11 cellular contexts compared by ENCODE assay signal in the genomic region with DNA sequence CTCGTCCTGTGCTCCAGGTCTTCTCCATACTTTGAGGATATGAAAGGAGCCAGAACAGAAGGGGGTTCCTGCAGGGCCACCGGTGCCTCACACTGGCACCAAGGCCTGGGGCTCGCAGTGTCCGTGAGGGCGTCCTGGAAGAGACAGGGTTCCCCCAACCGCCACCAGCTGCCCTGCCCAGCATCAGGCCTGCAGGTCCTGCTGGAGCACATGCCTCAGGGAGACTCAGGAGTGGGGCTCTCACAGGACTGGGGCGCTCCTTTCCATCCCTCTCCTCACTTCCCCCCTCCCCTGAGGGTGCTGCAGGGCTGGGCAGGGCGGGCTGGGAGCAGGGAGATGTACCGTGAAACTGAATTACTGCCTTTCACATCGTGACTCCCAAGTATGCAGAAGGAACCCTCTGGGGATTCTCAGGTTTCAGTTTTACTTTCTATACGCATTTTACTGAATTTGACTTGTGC. TPM values are rescaled to one million over a fixed set of nuclear protein-coding genes. Genes with fewer than 3 reads are reported as not detected.
DNase-seq lines count a peak whose midpoint lies in the region; ATAC-seq and TF ChIP-seq lines count a peak whose summit lies in the region.
"Had no signal": no experiment of that assay in that cellular context is flagged by ENCODE, and none has a peak within 500 bp of the region (broad histone marks: within the 10 kb centered on the region; RNA-seq: fewer than 3 reads in every experiment).

No MANE protein-coding gene starts in this region.

- intact Hi-C loops in lower leg skin (cut with DNase I; ENCODE audit: low total_unique reads) (no loop called here), left ventricle myocardium inferior (cut with micrococcal nuclease) (no loop called here)

- peak; percentile 63 for ATAC-seq in GM21447 (IDR thresholded peaks at IDR 0.05; ENCODE audit: unreplicated experiment)
- ATAC-seq in HG03521 (IDR thresholded peaks at IDR 0.05; ENCODE audit: unreplicated experiment), result peak; percentile 46
- ATAC-seq in GM18505 (IDR thresholded peaks at IDR 0.05; ENCODE audit: unreplicated experiment), result no peak
- ATAC-seq: activated naive CD8-positive, alpha-beta T cell treated with anti-CD3 and anti-CD28 coated beads, Interleukin-2, amount 50 U/mL, for 24 hours had no signal

- H3K36me3 ChIP-seq in left ventricle myocardium inferior, result peaks cover 12% of the 10 kb centered on the region
- H3K36me3 ChIP-seq: prostate gland had no signal

- peak; percentile 58 for DNase-seq in GM10266 (ENCODE audit: extremely low spot score)
- DNase-seq in fibroblast of peridontal ligament (ENCODE audit: extremely low read depth), result peak; percentile 80
- DNase-seq in lower leg skin (ENCODE audit: low spot score in 2 of 2), result no peak
- DNase-seq in left ventricle myocardium inferior, result no peak
- no peak for DNase-seq in NCI-H226
- DNase-seq: activated naive CD8-positive, alpha-beta T cell treated with anti-CD3 and anti-CD28 coated beads, Interleukin-2, amount 50 U/mL, for 24 hours; islet precursor cell had no signal

- TF ChIP-seq CTCF in GM10266 (IDR thresholded peaks at IDR 0.05; ENCODE audit: control insufficient read depth, insufficient read depth, low read depth, missing control alignments), result no peak
- no peak for TF ChIP-seq CTCF in lower leg skin (IDR thresholded peaks at IDR 0.05)
- TF ChIP-seq CTCF in left ventricle myocardium inferior (IDR thresholded peaks at IDR 0.05; ENCODE audit: borderline replicate concordance), result no peak

- no peaks in the 10 kb centered on the region for H3K4me1 ChIP-seq in left ventricle myocardium inferior
- H3K4me1 ChIP-seq: prostate gland had no signal

- WGBS in lower leg skin, 2 donors, result 74 to 81% methylated on average over 11 of the region's 11 CpGs

- no peak for TF ChIP-seq POLR2A in lower leg skin (IDR thresholded peaks at IDR 0.05)
- no peak for TF ChIP-seq POLR2A in GM18505 (IDR thresholded peaks at IDR 0.05; ENCODE audit: borderline replicate concordance, extremely low read depth, insufficient read depth, insufficient read length)

- H3K27ac ChIP-seq in left ventricle myocardium inferior (replicated peaks), result no peak overlapping the region
- H3K27ac ChIP-seq: prostate gland had no signal

- H3K9me3 ChIP-seq in left ventricle myocardium inferior (replicated peaks), result no peaks in the 10 kb centered on the region
- H3K9me3 ChIP-seq: prostate gland had no signal

- H3K4me3 ChIP-seq in lower leg skin (ENCODE audit: low read depth, poor library complexity, severe bottlenecking) (no peak overlapping the region), left ventricle myocardium inferior (no peak overlapping the region)
- H3K4me3 ChIP-seq: prostate gland had no signal

- H3K27me3 ChIP-seq in left ventricle myocardium inferior (ENCODE audit: low read depth), result no peaks in the 10 kb centered on the region

RNA-seq across cellular contexts. Expression of gene CEP72, which starts 31.7 kb away (rescaled TPM):
- total RNA-seq in lower leg skin (10 to 100 TPM in 2 of 4 donors, 1 to 10 TPM in 2; 7.2 to 11.9 (median 9.2) TPM), left ventricle myocardium inferior (1.7 TPM)

RNA-seq across cellular contexts. Expression of gene TPPP, which starts 49.3 kb away (rescaled TPM):
- total RNA-seq in lower leg skin, result 10 to 100 TPM in 2 of 4 donors, 1 to 10 TPM in 2; 7.4 to 17.3 (median 10.4) TPM
- 21.6 TPM for total RNA-seq in left ventricle myocardium inferior

Comparison
In these comparisons a context has a peak if more than half of its experiments do, and no peak if none do; other contexts are left out.
1. DNase-seq: peak in GM10266 (single experiment) and fibroblast of peridontal ligament (single experiment); none in lower leg skin (0 of 2), left ventricle myocardium inferior (single experiment) and NCI-H226 (single experiment).